Comparison of ENCODE assay signal across 7 cellular contexts in genomic region chr1:77759090-77760028, GRCh38. TPM values are rescaled to one million over a fixed set of nuclear protein-coding genes. Genes with fewer than 3 reads are reported as not detected.
DNase-seq lines count a peak whose midpoint lies in the region; ATAC-seq and TF ChIP-seq lines count a peak whose summit lies in the region.

Gene USP33, minus strand, starts transcription at chr1:77759852. Its CDS starts 18,155 bp downstream, at chr1:77741697.

- H3K27ac ChIP-seq in ascending aorta: peak within 1 kb of the TSS; percentile 88 to 89

- H3K4me3 ChIP-seq in ascending aorta: peak within 1 kb of the TSS; percentile 90 to 96

- H3K36me3 ChIP-seq in ascending aorta: no peaks in the 10 kb centered on the region

- H3K4me1 ChIP-seq in ascending aorta: peaks cover 0 to 4% of the 10 kb centered on the region in 2 donors

- peak; percentile 53 for DNase-seq in NCI-H1694 (lab: John Stamatoyannopoulos, UW)
- DNase-seq in T-helper 22 cell (ENCODE audit: low read depth): peak; percentile 80
- peak; percentile 53 to 90 for DNase-seq in ascending aorta (ENCODE audit: low spot score in 2 of 2)
- peak; percentile 84 for DNase-seq in hepatic stellate cell (ENCODE audit: low spot score)
- DNase-seq in retina: peak; percentile 95

- ATAC-seq in GM18499 (IDR thresholded peaks at IDR 0.05; ENCODE audit: insufficient read depth, unreplicated experiment) (peak; percentile 76), HG02852 (IDR thresholded peaks at IDR 0.05; ENCODE audit: unreplicated experiment) (peak; percentile 94)

- intact Hi-C loops in ascending aorta (cut with DNase I): loop anchor here (1.0 to 10.0 kb wide), 5 partner anchors 20 to 355 kb away; partner anchors contain the start of genes FUBP1, MIGA1 and ZZZ3

- no peak for TF ChIP-seq CTCF in ascending aorta (IDR thresholded peaks at IDR 0.05)

- H3K9me3 ChIP-seq in ascending aorta: no peaks in the 10 kb centered on the region

- no peaks in the 10 kb centered on the region for H3K27me3 ChIP-seq in ascending aorta

RNA-seq across cellular contexts. Expression of gene USP33, which starts in this region (rescaled TPM):
- total RNA-seq in ascending aorta: 28.6 TPM

Comparison
In these comparisons a context has a peak if more than half of its experiments do, and no peak if none do; other contexts are left out.
1. Peak in every context shown above with its lines: DNase-seq, ATAC-seq, H3K4me3 ChIP-seq and H3K27ac ChIP-seq.